ENCODE assay signal across 34 cellular contexts in genomic region chr10:4990217-4990616, GRCh38.
"Had no signal": no experiment of that assay in that cellular context is flagged by ENCODE, and none has a peak within 500 bp of the region (broad histone marks: within the 10 kb centered on the region; RNA-seq: fewer than 3 reads in every experiment).

No MANE protein-coding gene starts in this region.

- DNase-seq: Karpas-422, Kasumi-1, MG63, MM.1S, MV-4-11, NCI-H1048, NCI-H1092, NCI-H1092 treated with DMSO at 0.1 percent for 48 hours, NCI-H1105, NCI-H1105 treated with DMSO at 0.1 percent for 48 hours, NCI-H1417 treated with DMSO at 0.1 percent for 48 hours, NCI-H1436, NCI-H1436 treated with DMSO at 0.1 percent for 48 hours, NCI-H146, NCI-H1694, NCI-H1694 treated with DMSO at 0.1 percent for 48 hours, NCI-H187, NCI-H187 treated with DMSO at 0.1 percent for 48 hours, NCI-H1930, NCI-H2029, NCI-H2029 treated with DMSO at 0.1 percent for 48 hours, NCI-H2081, NCI-H2081 treated with DMSO at 0.1 percent for 48 hours, NCI-H2107, NCI-H2171, NCI-H2171 treated with DMSO at 0.1 percent for 48 hours, NCI-H2227 treated with DMSO at 0.1 percent for 48 hours, NCI-H226, NCI-H345, NCI-H446, NCI-H446 treated with DMSO at 0.1 percent for 48 hours, NCI-H510A, NCI-H510A treated with DMSO at 0.1 percent for 48 hours had no signal

- H3K27me3 ChIP-seq: MG63 had no signal

- H3K9ac ChIP-seq: KMS-11 had no signal

- H3K4me2 ChIP-seq: KMS-11 had no signal

- H3K36me3 ChIP-seq: MG63 had no signal

- H3K4me3 ChIP-seq: MG63 had no signal

- H3K9me3 ChIP-seq: MG63 had no signal

- H3K27ac ChIP-seq: KMS-11 had no signal
